Comparison of ENCODE assay signal across 11 cellular contexts in the genomic region with DNA sequence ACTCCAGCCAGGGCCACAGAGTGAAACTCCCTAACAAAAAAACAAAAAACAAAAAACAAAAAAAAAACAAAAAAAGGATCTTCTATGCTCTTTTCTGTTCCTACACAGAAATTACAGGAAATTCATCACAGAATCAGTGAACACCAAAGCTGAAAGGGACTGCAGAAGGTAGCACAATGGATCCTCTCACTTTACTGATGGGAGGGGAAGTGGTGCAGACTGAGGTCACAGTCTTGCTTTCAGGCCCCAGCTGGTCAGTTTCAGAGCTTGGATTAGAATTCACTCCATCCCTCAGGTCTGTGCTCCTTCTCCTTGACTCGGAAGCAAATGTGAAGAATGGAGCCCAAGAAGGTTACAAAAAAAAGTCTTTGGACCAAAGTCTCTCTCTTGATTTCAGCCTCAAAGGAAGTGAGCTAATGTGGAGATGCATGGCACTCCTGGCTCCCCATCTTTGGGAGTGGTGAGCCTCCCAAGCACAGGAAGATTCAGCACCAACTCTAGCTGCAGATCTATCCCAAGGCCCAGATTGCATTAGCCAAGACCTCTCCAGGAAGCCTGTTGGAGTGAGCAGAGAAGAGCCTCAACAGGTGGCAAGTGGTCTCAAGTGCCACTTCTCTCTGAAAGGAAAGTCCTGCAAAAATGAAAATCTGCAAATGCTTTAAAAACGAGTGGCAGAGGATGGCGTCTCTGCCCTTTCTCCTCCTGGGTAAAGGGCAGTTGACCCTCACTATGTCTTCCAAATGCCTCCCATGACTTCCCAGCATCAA.
A peak's percentile ranks its signal among the peaks of the same experiment; 100 is the strongest.
DNase-seq lines count a peak whose midpoint lies in the region; ATAC-seq, FAIRE-seq and TF ChIP-seq lines count a peak whose summit lies in the region.
"Had no signal": no experiment of that assay in that cellular context is flagged by ENCODE, and none has a peak within 500 bp of the region (broad histone marks: within the 10 kb centered on the region; RNA-seq: fewer than 3 reads in every experiment).

No MANE protein-coding gene starts in this region.

- H3K27ac ChIP-seq in kidney (ENCODE audit: low read depth in 2 of 2, low read length in 2 of 2): no peak overlapping the region

- no peaks in the 10 kb centered on the region for H3K9me3 ChIP-seq in kidney (ENCODE audit: control insufficient read depth in 1 of 2, low read length in 2 of 2)
- H3K9me3 ChIP-seq: testis had no signal

- no peak overlapping the region for H3K9ac ChIP-seq in kidney (ENCODE audit: low read length in 2 of 2)

- H3K36me3 ChIP-seq in kidney (ENCODE audit: control insufficient read depth in 1 of 2, insufficient read depth in 2 of 2, low read length in 2 of 2): no peaks in the 10 kb centered on the region

- H3K27ac Mint-ChIP-seq in dendritic cell treated with granulocyte-macrophage colony-stimulating factor and Interleukin-4, amounts not matched to agents 40 ng/mL and 50 ng/mL, for 4 days: peak overlapping the region; percentile 74

- in situ Hi-C loops in GM13976 (cut with MboI; ENCODE audit: low sequenced_read_pairs, unreplicated experiment): no loop called here

- H3K9me3 Mint-ChIP-seq in dendritic cell treated with granulocyte-macrophage colony-stimulating factor and Interleukin-4, amounts not matched to agents 40 ng/mL and 50 ng/mL, for 4 days: no peaks in the 10 kb centered on the region

- ATAC-seq in GM21360 (IDR thresholded peaks at IDR 0.05; ENCODE audit: unreplicated experiment) (peak; percentile 47), HG03354 (IDR thresholded peaks at IDR 0.05; ENCODE audit: poor library complexity, severe bottlenecking, unreplicated experiment) (peak; percentile 46)

- no peak for FAIRE-seq in kidney (lab: Jason Lieb, UNC)

- H3K4me1 Mint-ChIP-seq in dendritic cell treated with granulocyte-macrophage colony-stimulating factor and Interleukin-4, amounts not matched to agents 40 ng/mL and 50 ng/mL, for 4 days (ENCODE audit: low read depth): peaks cover 70% of the 10 kb centered on the region

- H3K36me3 Mint-ChIP-seq in dendritic cell treated with granulocyte-macrophage colony-stimulating factor and Interleukin-4, amounts not matched to agents 40 ng/mL and 50 ng/mL, for 4 days (ENCODE audit: low read depth): peaks cover 5% of the 10 kb centered on the region

- peaks cover 2% of the 10 kb centered on the region for H3K27me3 Mint-ChIP-seq in dendritic cell treated with granulocyte-macrophage colony-stimulating factor and Interleukin-4, amounts not matched to agents 40 ng/mL and 50 ng/mL, for 4 days

- DNase-seq in GM13976 (ENCODE audit: low spot score): peak; percentile 18
- no peak for DNase-seq in NCI-H69 (lab: John Stamatoyannopoulos, UW)
- DNase-seq in DMS114 treated with DMSO at 0.1 percent for 48 hours (lab: John Stamatoyannopoulos, UW; ENCODE audit: unreplicated experiment): no peak
- DNase-seq in AG08396 (ENCODE audit: low spot score): no peak
- no peak for DNase-seq in kidney
- DNase-seq: amygdala, mammary epithelial cell, testis had no signal

- no peak overlapping the region for H3K4me3 ChIP-seq in kidney (ENCODE audit: low read length in 2 of 2)
- H3K4me3 ChIP-seq: testis had no signal

- H3K4me3 Mint-ChIP-seq in dendritic cell treated with granulocyte-macrophage colony-stimulating factor and Interleukin-4, amounts not matched to agents 40 ng/mL and 50 ng/mL, for 4 days: no peak overlapping the region

- TF ChIP-seq CTCF in GM13976 (IDR thresholded peaks at IDR 0.05; ENCODE audit: borderline replicate concordance, control extremely low read depth, extremely low read depth, insufficient read depth, missing control alignments) (no peak), kidney (IDR thresholded peaks at IDR 0.05; ENCODE audit: borderline replicate concordance, extremely low read depth, insufficient read depth) (no peak)

- intact Hi-C loops in dendritic cell treated with granulocyte-macrophage colony-stimulating factor and Interleukin-4, amounts not matched to agents 40 ng/mL and 50 ng/mL, for 4 days (cut with micrococcal nuclease): no loop called here
- intact Hi-C loops in kidney (cut with DNase I): no loop called here

- peaks cover 0 to 5% of the 10 kb centered on the region in 2 donors for H3K4me1 ChIP-seq in kidney (ENCODE audit: control insufficient read depth in 1 of 2, insufficient read depth in 1 of 2, low read depth in 1 of 2, low read length in 2 of 2)
